Comparison of ENCODE assay signal across 25 cellular contexts in the genomic region with DNA sequence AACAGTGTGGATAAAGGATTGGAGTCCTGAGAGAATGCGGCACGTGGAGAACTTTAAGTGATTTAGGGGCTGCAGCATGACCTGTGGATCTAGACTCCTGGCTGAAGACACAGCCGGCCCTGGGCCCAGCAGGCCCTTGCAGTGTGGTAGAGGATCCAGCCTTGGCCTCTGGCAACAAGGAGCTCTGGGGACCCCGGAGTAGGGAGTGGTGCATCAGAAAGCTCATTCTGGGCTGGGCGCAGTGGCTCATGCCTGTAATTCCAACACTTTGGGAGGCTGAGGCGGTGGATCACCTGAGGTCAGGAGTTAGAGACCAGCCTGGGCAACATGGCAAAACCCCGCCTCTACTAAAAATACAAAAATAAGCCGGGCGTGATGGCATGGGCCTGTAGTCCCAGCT.
"Had no signal": no experiment of that assay in that cellular context is flagged by ENCODE, and none has a peak within 500 bp of the region (broad histone marks: within the 10 kb centered on the region; RNA-seq: fewer than 3 reads in every experiment).

No MANE protein-coding gene starts in this region.

- H3K4me1 ChIP-seq: esophagus squamous epithelium, lower lobe of right lung, transverse colon, upper lobe of right lung, uterus had no signal

- H3K27me3 ChIP-seq: ovary, transverse colon, upper lobe of right lung, uterus had no signal

- H3K27ac ChIP-seq: coronary artery, esophagus squamous epithelium, lower lobe of right lung, ovary, transverse colon, upper lobe of right lung, uterus had no signal

- H3K36me3 ChIP-seq: esophagus squamous epithelium, lower lobe of right lung, ovary, transverse colon, upper lobe of right lung, uterus had no signal

- H3K9me3 ChIP-seq: esophagus squamous epithelium, lower lobe of right lung, ovary, transverse colon, upper lobe of right lung, uterus had no signal

- ATAC-seq: left colon; left ventricle myocardium superior; lower lobe of right lung; naive thymus-derived CD8-positive, alpha-beta T cell; sciatic nerve; stimulated activated memory B cell treated with anti-CD40 and anti-IgM and Interleukin-4, amounts not matched to agents 10 μg/mL and 1 μg/mL and 100 μg/mL, for 72 hours; stimulated activated naive CD8-positive, alpha-beta T cell treated with anti-CD3 and anti-CD28 coated beads, Interleukin-15, Interleukin-2, amounts not matched to agents 100 U/mL and 50 U/mL, for 24 hours; upper lobe of right lung had no signal

- DNase-seq: dermis blood vessel endothelial cell; effector memory CD4-positive, alpha-beta T cell; erythroblast; esophagus squamous epithelium; foreskin melanocyte; hypothalamus; immature natural killer cell; islet precursor cell; kidney glomerular epithelial cell; left colon; left ventricle myocardium superior; lower lobe of right lung; nephron progenitor cell; nucleus accumbens; stimulated activated CD4-positive, alpha-beta T cell treated with anti-CD3 and anti-CD28 coated beads, Interleukin-4, amount 100 ng/mL, for 4 hours; stimulated activated naive CD8-positive, alpha-beta T cell treated with anti-CD3 and anti-CD28 coated beads, Interleukin-15, Interleukin-2, amounts not matched to agents 100 U/mL and 50 U/mL, for 24 hours; substantia nigra; transverse colon; uterus had no signal

- H3K4me3 ChIP-seq: coronary artery, esophagus squamous epithelium, lower lobe of right lung, ovary, transverse colon, upper lobe of right lung, uterus had no signal
